Comparison of ENCODE assay signal across 7 cellular contexts in genomic region chr5:32460702-32461101, GRCh38.
"Had no signal": no experiment of that assay in that cellular context is flagged by ENCODE, and none has a peak within 500 bp of the region (broad histone marks: within the 10 kb centered on the region; RNA-seq: fewer than 3 reads in every experiment).

No MANE protein-coding gene starts in this region.

- H3K9ac ChIP-seq: GM23248 had no signal

- H3K4me1 ChIP-seq: HAP-1 had no signal

- H2AFZ ChIP-seq: GM23248 had no signal

- ATAC-seq: HCT116 had no signal

- H3K36me3 ChIP-seq: HAP-1 had no signal

- H3K4me3 ChIP-seq: GM23248, HAP-1 had no signal

- DNase-seq: GOT3, H7, IMR-90, KBM-7 had no signal

- H3K27ac ChIP-seq: GM23248 had no signal
